ENCODE assay signal across 3 cellular contexts in genomic region chr11:18643034-18643433, GRCh38. TPM values are rescaled to one million over a fixed set of nuclear protein-coding genes. Genes with fewer than 3 reads are reported as not detected.
"Had no signal": no experiment of that assay in that cellular context is flagged by ENCODE, and none has a peak within 500 bp of the region (broad histone marks: within the 10 kb centered on the region; RNA-seq: fewer than 3 reads in every experiment).

No MANE protein-coding gene starts in this region.

RNA-seq across cellular contexts. Expression of gene MISFA, which starts 43.4 kb away (rescaled TPM):
- total RNA-seq: HT1080, Peyer's patch had no signal

RNA-seq across cellular contexts. Expression of gene TMEM86A, which starts 55.5 kb away (rescaled TPM):
- total RNA-seq: NCI-H460 had no signal
